Comparison of ENCODE assay signal across 7 cellular contexts in genomic region chr9:16154570-16155078, GRCh38.
DNase-seq lines count a peak whose midpoint lies in the region; ATAC-seq and TF ChIP-seq lines count a peak whose summit lies in the region.

No MANE protein-coding gene starts in this region.

- peak overlapping the region; percentile 51 for H3K4me3 Mint-ChIP-seq in activated CD8-positive, alpha-beta T cell treated with anti-CD3 and anti-CD28 coated beads for 36 hours

- intact Hi-C loops in activated CD8-positive, alpha-beta T cell treated with anti-CD3 and anti-CD28 coated beads for 36 hours (cut with micrococcal nuclease) = no loop called here
- intact Hi-C loops in left ventricle myocardium superior (cut with micrococcal nuclease) = no loop called here

- peak; percentile 77 for DNase-seq in activated CD8-positive, alpha-beta T cell treated with anti-CD3 and anti-CD28 coated beads for 36 hours
- DNase-seq in left ventricle myocardium superior (peak; percentile 68), MV-4-11 (lab: John Stamatoyannopoulos, UW) (no peak)
- peak; percentile 3 to 10 for DNase-seq in stimulated activated CD4-positive, alpha-beta T cell treated with anti-CD3 and anti-CD28 coated beads, Interleukin-4, amount 100 ng/mL, for 4 hours

- no peaks in the 10 kb centered on the region for H3K9me3 Mint-ChIP-seq in activated CD8-positive, alpha-beta T cell treated with anti-CD3 and anti-CD28 coated beads for 36 hours

- ATAC-seq in GM18907 (IDR thresholded peaks at IDR 0.05; ENCODE audit: unreplicated experiment) (peak; percentile 63), HG03342 (IDR thresholded peaks at IDR 0.05; ENCODE audit: unreplicated experiment) (peak; percentile 73), left ventricle myocardium superior (peak; percentile 66), HG03025 (IDR thresholded peaks at IDR 0.05; ENCODE audit: low FRiP score, unreplicated experiment) (no peak)
- peak; percentile 98 for ATAC-seq in activated CD8-positive, alpha-beta T cell treated with anti-CD3 and anti-CD28 coated beads for 36 hours

- H3K27ac Mint-ChIP-seq in activated CD8-positive, alpha-beta T cell treated with anti-CD3 and anti-CD28 coated beads for 36 hours = peak overlapping the region; percentile 79

- CTCF ChIA-PET in activated CD8-positive, alpha-beta T cell treated with anti-CD3 and anti-CD28 coated beads for 36 hours (lab: Charles Lee) = interaction anchor here (0.7 to 1.5 kb wide), 2 partner anchors 22 to 42 kb away, joined by 3 to 7 read pairs; no protein-coding TSS in a partner anchor

- H3K27me3 Mint-ChIP-seq in activated CD8-positive, alpha-beta T cell treated with anti-CD3 and anti-CD28 coated beads for 36 hours = peaks cover 5% of the 10 kb centered on the region

- peaks cover 14% of the 10 kb centered on the region for H3K4me1 Mint-ChIP-seq in activated CD8-positive, alpha-beta T cell treated with anti-CD3 and anti-CD28 coated beads for 36 hours (ENCODE audit: low read depth)

- peak; percentile 23 for TF ChIP-seq CTCF in activated CD8-positive, alpha-beta T cell treated with anti-CD3 and anti-CD28 coated beads for 36 hours (IDR thresholded peaks at IDR 0.05)

- POLR2A ChIA-PET in activated CD8-positive, alpha-beta T cell treated with anti-CD3 and anti-CD28 coated beads for 36 hours (lab: Charles Lee) = interaction anchor here (0.7 to 1.3 kb wide), 4 partner anchors 17 to 101 kb away, joined by 3 read pairs; no protein-coding TSS in a partner anchor

- H3K36me3 Mint-ChIP-seq in activated CD8-positive, alpha-beta T cell treated with anti-CD3 and anti-CD28 coated beads for 36 hours (ENCODE audit: low read depth) = no peaks in the 10 kb centered on the region
